In the genomic region with DNA sequence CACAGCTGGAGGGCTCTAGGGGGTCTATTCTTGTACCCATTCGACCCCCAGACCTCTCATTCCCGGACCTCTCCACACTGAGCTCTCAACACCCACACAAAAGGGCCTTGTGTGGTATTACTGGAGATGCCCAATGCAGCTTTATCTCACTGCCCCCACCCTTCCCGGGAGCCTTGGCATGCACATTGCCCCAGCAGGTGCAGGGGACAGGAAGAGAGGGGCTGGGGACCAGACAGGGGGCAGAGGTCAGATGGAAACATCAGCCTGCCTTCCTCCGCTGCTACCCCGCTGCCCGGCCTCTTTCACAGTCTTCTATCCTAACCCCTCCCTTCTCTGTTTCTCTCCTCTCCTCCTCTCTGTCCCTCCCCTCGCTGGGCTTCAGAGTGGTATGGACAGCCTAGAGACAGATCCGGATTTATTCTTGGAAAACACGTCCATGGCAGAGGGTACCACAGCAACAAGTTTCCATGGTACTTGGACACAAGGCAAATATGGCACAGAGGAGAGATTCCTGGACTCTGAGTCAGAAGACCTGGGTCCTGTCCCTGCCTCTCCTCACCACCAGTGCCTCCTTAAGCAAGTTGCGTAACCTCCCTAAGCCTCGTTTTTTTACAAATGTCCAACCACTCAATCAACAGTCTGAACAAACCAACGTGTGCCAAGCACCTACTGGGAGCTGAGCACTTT, we compare ENCODE assay signal across 1 cellular context.
A peak's percentile ranks its signal among the peaks of the same experiment; 100 is the strongest.
TF ChIP-seq lines count a peak whose summit lies in the region.

No MANE protein-coding gene starts in this region.

TF ChIP-seq in HepG2, 621 proteins besides CTCF, POLR2A, EP300 and RAD21:
- TF ChIP-seq, protein P1, sequence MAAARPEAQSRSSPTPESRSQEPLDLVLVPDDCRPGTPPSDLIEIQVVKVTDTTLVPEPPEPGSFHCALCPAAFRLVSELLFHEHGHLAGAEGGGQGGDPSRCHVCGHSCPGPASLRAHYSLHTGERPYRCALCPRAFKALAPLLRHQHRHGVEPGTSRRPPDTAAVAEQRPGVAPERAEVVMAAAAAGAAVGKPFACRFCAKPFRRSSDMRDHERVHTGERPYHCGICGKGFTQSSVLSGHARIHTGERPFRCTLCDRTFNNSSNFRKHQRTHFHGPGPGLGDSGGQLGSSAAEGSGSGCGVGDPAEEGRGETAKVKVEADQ (CRISPR knock-in tag; IDR thresholded peaks at IDR 0.05; ENCODE audit: borderline replicate concordance): no peak
- TF ChIP-seq ZNF562 (CRISPR knock-in tag; IDR thresholded peaks at IDR 0.05; ENCODE audit: borderline replicate concordance) (no peak), THAP11 (CRISPR knock-in tag; IDR thresholded peaks at IDR 0.05) (no peak), REPIN1 (CRISPR knock-in tag; IDR thresholded peaks at IDR 0.05; ENCODE audit: borderline replicate concordance, low read depth) (no peak), ZNF891 (CRISPR knock-in tag; IDR thresholded peaks at IDR 0.05) (no peak), CEBPB (IDR thresholded peaks at IDR 0.05; ENCODE audit: borderline replicate concordance, low read depth, low read length) (peak; percentile 60; the same call in 1 of the 2 replicates)
